In the genomic region with DNA sequence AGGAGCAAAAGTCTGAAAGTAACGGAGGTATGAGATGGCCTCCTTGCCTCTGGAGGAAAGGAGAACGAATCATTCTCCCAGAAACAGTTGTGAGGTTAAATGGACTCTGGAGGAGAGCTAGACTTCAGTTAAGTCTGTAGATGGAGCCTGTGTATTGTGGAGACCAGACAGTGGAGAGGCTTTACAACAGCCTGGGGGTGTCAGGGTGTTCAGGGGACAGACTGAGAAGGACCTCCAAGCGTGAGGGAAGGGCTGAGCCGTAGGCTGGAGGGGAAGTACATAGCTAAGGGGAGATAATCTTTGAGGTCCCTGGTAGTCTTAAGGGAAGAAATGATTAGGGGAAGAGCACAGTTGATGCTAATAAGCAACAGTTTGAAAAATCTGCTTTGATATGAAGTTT, we compare ENCODE assay signal across 1 cellular context.
TF ChIP-seq lines count a peak whose summit lies in the region.

No MANE protein-coding gene starts in this region.

TF ChIP-seq in K562, 482 proteins besides CTCF, POLR2A, EP300 and RAD21 (continued from another document):
- TF ChIP-seq, protein P1, sequence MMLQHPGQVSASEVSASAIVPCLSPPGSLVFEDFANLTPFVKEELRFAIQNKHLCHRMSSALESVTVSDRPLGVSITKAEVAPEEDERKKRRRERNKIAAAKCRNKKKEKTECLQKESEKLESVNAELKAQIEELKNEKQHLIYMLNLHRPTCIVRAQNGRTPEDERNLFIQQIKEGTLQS (IDR thresholded peaks at IDR 0.05): no peak
- TF ChIP-seq, protein P1 (CRISPR knock-in tag; conservative IDR thresholded peaks at IDR 0.05): no peak
- no peak for TF ChIP-seq ZNF551 (CRISPR knock-in tag; IDR thresholded peaks at IDR 0.05)
- TF ChIP-seq, protein P2, sequence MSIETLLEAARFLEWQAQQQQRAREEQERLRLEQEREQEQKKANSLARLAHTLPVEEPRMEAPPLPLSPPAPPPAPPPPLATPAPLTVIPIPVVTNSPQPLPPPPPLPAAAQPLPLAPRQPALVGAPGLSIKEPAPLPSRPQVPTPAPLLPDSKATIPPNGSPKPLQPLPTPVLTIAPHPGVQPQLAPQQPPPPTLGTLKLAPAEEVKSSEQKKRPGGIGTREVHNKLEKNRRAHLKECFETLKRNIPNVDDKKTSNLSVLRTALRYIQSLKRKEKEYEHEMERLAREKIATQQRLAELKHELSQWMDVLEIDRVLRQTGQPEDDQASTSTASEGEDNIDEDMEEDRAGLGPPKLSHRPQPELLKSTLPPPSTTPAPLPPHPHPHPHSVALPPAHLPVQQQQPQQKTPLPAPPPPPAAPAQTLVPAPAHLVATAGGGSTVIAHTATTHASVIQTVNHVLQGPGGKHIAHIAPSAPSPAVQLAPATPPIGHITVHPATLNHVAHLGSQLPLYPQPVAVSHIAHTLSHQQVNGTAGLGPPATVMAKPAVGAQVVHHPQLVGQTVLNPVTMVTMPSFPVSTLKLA (conservative IDR thresholded peaks at IDR 0.05): no peak
